17 cellular contexts compared by ENCODE assay signal in the genomic region with DNA sequence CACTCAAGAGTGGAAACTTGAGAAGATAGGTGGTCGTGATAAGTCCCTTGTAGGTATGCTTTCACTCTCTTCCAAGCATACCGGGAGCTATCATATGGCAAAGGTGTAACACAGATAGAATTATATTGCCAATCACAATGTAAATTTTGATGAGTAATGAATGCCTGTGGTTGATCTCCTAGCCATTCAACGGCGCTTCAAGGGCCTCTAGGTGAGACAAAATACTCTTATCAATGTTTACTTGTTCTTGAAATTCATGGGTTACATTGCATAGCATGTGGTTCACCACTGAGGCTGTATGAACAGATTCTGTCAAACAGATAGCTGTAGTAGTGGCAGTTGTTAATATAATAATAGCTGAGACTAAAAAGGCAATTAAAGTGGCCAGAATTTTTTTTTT.
DNase-seq lines count a peak whose midpoint lies in the region; ATAC-seq, FAIRE-seq and TF ChIP-seq lines count a peak whose summit lies in the region.
"Had no signal": no experiment of that assay in that cellular context is flagged by ENCODE, and none has a peak within 500 bp of the region (broad histone marks: within the 10 kb centered on the region; RNA-seq: fewer than 3 reads in every experiment).

No MANE protein-coding gene starts in this region.

- H3K9ac ChIP-seq in astrocyte (ENCODE audit: low read length): no peak overlapping the region
- H3K9ac ChIP-seq: GM23248 had no signal

- H3K4me3 ChIP-seq in astrocyte (ENCODE audit: insufficient read depth, low read depth, low read length): no peak overlapping the region
- H3K4me3 ChIP-seq in lung: no peak overlapping the region
- H3K4me3 ChIP-seq in gastroesophageal sphincter: no peak overlapping the region
- H3K4me3 ChIP-seq: GM23248 had no signal

- H3K27me3 Mint-ChIP-seq in astrocyte (ENCODE audit: low read depth, unreplicated experiment): no peaks in the 10 kb centered on the region
- H3K27me3 Mint-ChIP-seq: CD4-positive, CD25-positive, alpha-beta regulatory T cell had no signal

- no peak overlapping the region for H3K27ac Mint-ChIP-seq in astrocyte (ENCODE audit: unreplicated experiment)
- H3K27ac Mint-ChIP-seq: CD4-positive, CD25-positive, alpha-beta regulatory T cell had no signal

- no peaks in the 10 kb centered on the region for H3K4me1 Mint-ChIP-seq in astrocyte (ENCODE audit: low read depth, unreplicated experiment)
- H3K4me1 Mint-ChIP-seq: CD4-positive, CD25-positive, alpha-beta regulatory T cell had no signal

- 66 to 93% methylated on average over 4 of the region's 4 CpGs for WGBS in lung, 2 donors
- WGBS in gastroesophageal sphincter (ENCODE audit: low coverage in 1 of 2), 2 donors: 83 to 92% methylated on average over 4 of the region's 4 CpGs

- no peaks in the 10 kb centered on the region for H3K79me2 ChIP-seq in astrocyte (ENCODE audit: insufficient read depth, low read length)

- no peak overlapping the region for H3K4me2 ChIP-seq in astrocyte (ENCODE audit: low read length)

- no peaks in the 10 kb centered on the region for H3K36me3 Mint-ChIP-seq in astrocyte (ENCODE audit: low read depth, unreplicated experiment)
- H3K36me3 Mint-ChIP-seq: CD4-positive, CD25-positive, alpha-beta regulatory T cell had no signal

- TF ChIP-seq POLR2A in gastroesophageal sphincter (IDR thresholded peaks at IDR 0.05): no peak

- H3K36me3 ChIP-seq in astrocyte (ENCODE audit: insufficient read depth, low read length) (no peaks in the 10 kb centered on the region), lung (ENCODE audit: control insufficient read depth in 2 of 2, insufficient read depth in 2 of 2, low read length in 2 of 2) (no peaks in the 10 kb centered on the region), gastroesophageal sphincter (no peaks in the 10 kb centered on the region)

- no peaks in the 10 kb centered on the region for H3K9me3 ChIP-seq in astrocyte (ENCODE audit: insufficient read depth, low read depth, low read length)
- no peaks in the 10 kb centered on the region for H3K9me3 ChIP-seq in lung (ENCODE audit: control insufficient read depth in 2 of 2, insufficient read depth in 1 of 2, low read length in 1 of 2)
- H3K9me3 ChIP-seq in gastroesophageal sphincter: no peaks in the 10 kb centered on the region

- DNase-seq in DMS153 treated with DMSO at 0.1 percent for 48 hours (lab: John Stamatoyannopoulos, UW; ENCODE audit: unreplicated experiment): peak; percentile 29
- peak; percentile 54 for DNase-seq in M059J (ENCODE audit: low read depth)
- peak; percentile 36 for DNase-seq in astrocyte (ENCODE audit: low read depth)
- DNase-seq in lung (ENCODE audit: low spot score): no peak
- DNase-seq in glomerular visceral epithelial cell (ENCODE audit: extremely low spot score): no peak
- no peak for DNase-seq in NOMO-1 (lab: John Stamatoyannopoulos, UW; ENCODE audit: unreplicated experiment in 2 of 2)
- DNase-seq in mucosa of gallbladder (ENCODE audit: low spot score): no peak
- DNase-seq: CD4-positive, CD25-positive, alpha-beta regulatory T cell; DMS79 treated with DMSO at 0.1 percent for 48 hours; GM23248; NCI-H1417 treated with DMSO at 0.1 percent for 48 hours; NCI-H2029 treated with DMSO at 0.1 percent for 48 hours; NCI-H446; NCI-H774; SW 1271 had no signal

- no peak for TF ChIP-seq EP300 in gastroesophageal sphincter (IDR thresholded peaks at IDR 0.05)

- no peaks in the 10 kb centered on the region for H3K4me1 ChIP-seq in astrocyte (ENCODE audit: insufficient read depth, low read length)
- H3K4me1 ChIP-seq in lung (ENCODE audit: control insufficient read depth in 2 of 2, insufficient read depth in 2 of 2, low read length in 2 of 2): no peaks in the 10 kb centered on the region
- H3K4me1 ChIP-seq in gastroesophageal sphincter: no peaks in the 10 kb centered on the region

- H3K27ac ChIP-seq in astrocyte (ENCODE audit: low read depth, low read length): no peak overlapping the region
- no peak overlapping the region for H3K27ac ChIP-seq in lung (ENCODE audit: low read depth in 1 of 2, low read length in 1 of 2)
- no peak overlapping the region for H3K27ac ChIP-seq in gastroesophageal sphincter
- H3K27ac ChIP-seq: GM23248, HL-60 had no signal

- TF ChIP-seq CTCF in astrocyte (IDR thresholded peaks at IDR 0.05; ENCODE audit: insufficient read depth, low read depth, low read length) (no peak), lung (IDR thresholded peaks at IDR 0.05; ENCODE audit: control extremely low read depth, extremely low read depth) (no peak), gastroesophageal sphincter (IDR thresholded peaks at IDR 0.05) (no peak)

- no peaks in the 10 kb centered on the region for H4K20me1 ChIP-seq in astrocyte (ENCODE audit: insufficient read depth, low read length)

- H3K27me3 ChIP-seq in astrocyte (ENCODE audit: insufficient read depth, low read length) (no peaks in the 10 kb centered on the region), lung (ENCODE audit: control insufficient read depth, insufficient read depth) (no peaks in the 10 kb centered on the region), gastroesophageal sphincter (no peaks in the 10 kb centered on the region)

- H3K4me3 Mint-ChIP-seq in astrocyte (ENCODE audit: unreplicated experiment): no peak overlapping the region
- H3K4me3 Mint-ChIP-seq: CD4-positive, CD25-positive, alpha-beta regulatory T cell had no signal

- H2AFZ ChIP-seq in astrocyte (ENCODE audit: low read depth, low read length): no peak overlapping the region
- H2AFZ ChIP-seq: GM23248 had no signal

- ATAC-seq in lung (ENCODE audit: insufficient read depth, low FRiP score) (peak; percentile 27), gastroesophageal sphincter (no peak)

- no peaks in the 10 kb centered on the region for H3K9me3 Mint-ChIP-seq in astrocyte (ENCODE audit: unreplicated experiment)

- FAIRE-seq in astrocyte (lab: Jason Lieb, UNC): no peak

Comparison
In these comparisons a context has a peak if more than half of its experiments do, and no peak if none do; other contexts are left out.
1. DNase-seq: peak in DMS153 treated with DMSO at 0.1 percent for 48 hours (single experiment), M059J (single experiment) and astrocyte (single experiment); none in lung (single experiment), glomerular visceral epithelial cell (single experiment), NOMO-1 (0 of 2) and mucosa of gallbladder (single experiment).